ENCODE assay signal across 1 cellular context in genomic region chr6:109690740-109691687, GRCh38.
A peak's percentile ranks its signal among the peaks of the same experiment; 100 is the strongest.
TF ChIP-seq lines count a peak whose summit lies in the region.

Gene AK9 (minus strand): TSS chr6:109691202. CDS start chr6:109675745, 15,457 bp downstream.
Gene FIG4 (plus strand): TSS chr6:109691296. CDS start chr6:109691436, 140 bp downstream.

TF ChIP-seq in HepG2, 621 proteins besides CTCF, POLR2A, EP300 and RAD21 (continued from another document and continues in another):
- TF ChIP-seq TP53 (CRISPR knock-in tag; conservative IDR thresholded peaks at IDR 0.05) (no peak), POLR2AphosphoS5 (IDR thresholded peaks at IDR 0.05; ENCODE audit: low read depth, low read length) (peak; percentile 79), ZNF737 (CRISPR knock-in tag; IDR thresholded peaks at IDR 0.05; ENCODE audit: borderline replicate concordance) (no peak), HMGXB4 (CRISPR knock-in tag; IDR thresholded peaks at IDR 0.05; ENCODE audit: borderline replicate concordance in 1 of 2, low read depth in 1 of 2) (peak; percentile 57 to 79; a peak in 3 of 4 replicates), ZFP62 (CRISPR knock-in tag; IDR thresholded peaks at IDR 0.05) (no peak), FOXK2 (IDR thresholded peaks at IDR 0.05) (no peak), SMARCE1 (IDR thresholded peaks at IDR 0.05; ENCODE audit: borderline replicate concordance) (no peak), LRRFIP1 (CRISPR knock-in tag; conservative IDR thresholded peaks at IDR 0.05) (no peak), BCL3 (CRISPR knock-in tag; IDR thresholded peaks at IDR 0.05) (0 out of 2 replicates have a peak, but pooled peaks have one; percentile 27), HINFP (CRISPR knock-in tag; IDR thresholded peaks at IDR 0.05; ENCODE audit: low read depth) (no peak; the same call in 1 of the 2 replicates), ZBTB42 (CRISPR knock-in tag; IDR thresholded peaks at IDR 0.05) (no peak), ATF1 (CRISPR knock-in tag; IDR thresholded peaks at IDR 0.05) (no peak; the same call in 1 of the 2 replicates), PHF20 (CRISPR knock-in tag; IDR thresholded peaks at IDR 0.05) (peak; percentile 72), ZNF558 (CRISPR knock-in tag; IDR thresholded peaks at IDR 0.05; ENCODE audit: borderline replicate concordance) (no peak; the same call in 1 of the 2 replicates), MAFG (CRISPR knock-in tag; IDR thresholded peaks at IDR 0.05) (no peak), ATF4 (CRISPR knock-in tag; IDR thresholded peaks at IDR 0.05) (no peak), ZNF574 (CRISPR knock-in tag; IDR thresholded peaks at IDR 0.05) (peak; percentile 100), SP4 (CRISPR knock-in tag; IDR thresholded peaks at IDR 0.05) (peak; percentile 60; the same call in 1 of the 2 replicates), ZNF468 (CRISPR knock-in tag; IDR thresholded peaks at IDR 0.05) (no peak), ZNF790 (CRISPR knock-in tag; IDR thresholded peaks at IDR 0.05; ENCODE audit: borderline replicate concordance) (no peak), KDM1A (CRISPR knock-in tag; IDR thresholded peaks at IDR 0.05) (0 out of 2 replicates have a peak, but pooled peaks have one; percentile 14), NFYC (CRISPR knock-in tag; IDR thresholded peaks at IDR 0.05) (peak; percentile 35; the same call in 1 of the 2 replicates), POLR2G (IDR thresholded peaks at IDR 0.05; ENCODE audit: low read depth, low read length) (peak; percentile 78), ZNF564 (CRISPR knock-in tag; IDR thresholded peaks at IDR 0.05) (no peak), SUZ12 (IDR thresholded peaks at IDR 0.05; ENCODE audit: low read depth, low read length) (no peak), MXD4 (CRISPR knock-in tag; IDR thresholded peaks at IDR 0.05) (0 out of 2 replicates have a peak, but pooled peaks have one; percentile 49), ZNF660 (CRISPR knock-in tag; IDR thresholded peaks at IDR 0.05; ENCODE audit: borderline replicate concordance, low read depth) (no peak), ZNF3 (CRISPR knock-in tag; IDR thresholded peaks at IDR 0.05) (no peak), PRDM15 (CRISPR knock-in tag; IDR thresholded peaks at IDR 0.05) (no peak), ZNF263 (CRISPR knock-in tag; IDR thresholded peaks at IDR 0.05) (0 out of 2 replicates have a peak, but pooled peaks have one; percentile 38), ZSCAN21 (CRISPR knock-in tag; IDR thresholded peaks at IDR 0.05; ENCODE audit: borderline replicate concordance) (no peak), TCF12 (IDR thresholded peaks at IDR 0.05) (no peak), TCF12 (CRISPR knock-in tag; IDR thresholded peaks at IDR 0.05) (no peak), ZNF512 (CRISPR knock-in tag; IDR thresholded peaks at IDR 0.05) (no peak), ZFY (CRISPR knock-in tag; IDR thresholded peaks at IDR 0.05) (peak; percentile 69), ARID3A (IDR thresholded peaks at IDR 0.05; ENCODE audit: low read depth, low read length) (0 out of 2 replicates have a peak, but pooled peaks have one; percentile 25), ZNF781 (CRISPR knock-in tag; IDR thresholded peaks at IDR 0.05; ENCODE audit: borderline replicate concordance, not compliant biosample characterization) (no peak), FOSL1 (CRISPR knock-in tag; IDR thresholded peaks at IDR 0.05; ENCODE audit: borderline replicate concordance) (no peak), SSRP1 (CRISPR knock-in tag; IDR thresholded peaks at IDR 0.05) (no peak), HNF4A (CRISPR knock-in tag; IDR thresholded peaks at IDR 0.05) (no peak), YY1 (IDR thresholded peaks at IDR 0.05; ENCODE audit: insufficient read depth, insufficient replicate concordance, low read depth, low read length) (peak; percentile 96), ZNF124 (CRISPR knock-in tag; IDR thresholded peaks at IDR 0.05) (peak; percentile 50; the same call in 1 of the 2 replicates), MED1 (CRISPR knock-in tag; IDR thresholded peaks at IDR 0.05) (peak; percentile 53; the same call in 1 of the 2 replicates), ZNF230 (CRISPR knock-in tag; IDR thresholded peaks at IDR 0.05) (peak; percentile 88), ATAD3A (CRISPR knock-in tag; IDR thresholded peaks at IDR 0.05) (no peak), MED8 (CRISPR knock-in tag; IDR thresholded peaks at IDR 0.05; ENCODE audit: insufficient replicate concordance) (no peak), PRMT3 (CRISPR knock-in tag; IDR thresholded peaks at IDR 0.05; ENCODE audit: borderline replicate concordance, low read depth) (no peak), JDP2 (CRISPR knock-in tag; IDR thresholded peaks at IDR 0.05; ENCODE audit: borderline replicate concordance) (no peak), ZNF788 (CRISPR knock-in tag; IDR thresholded peaks at IDR 0.05; ENCODE audit: borderline replicate concordance) (peak; percentile 17; the same call in 1 of the 2 replicates), CREB1 (IDR thresholded peaks at IDR 0.05) (no peak), CREB1 (CRISPR knock-in tag; IDR thresholded peaks at IDR 0.05) (peak; percentile 80)
